12 cellular contexts compared by ENCODE assay signal in the genomic region with DNA sequence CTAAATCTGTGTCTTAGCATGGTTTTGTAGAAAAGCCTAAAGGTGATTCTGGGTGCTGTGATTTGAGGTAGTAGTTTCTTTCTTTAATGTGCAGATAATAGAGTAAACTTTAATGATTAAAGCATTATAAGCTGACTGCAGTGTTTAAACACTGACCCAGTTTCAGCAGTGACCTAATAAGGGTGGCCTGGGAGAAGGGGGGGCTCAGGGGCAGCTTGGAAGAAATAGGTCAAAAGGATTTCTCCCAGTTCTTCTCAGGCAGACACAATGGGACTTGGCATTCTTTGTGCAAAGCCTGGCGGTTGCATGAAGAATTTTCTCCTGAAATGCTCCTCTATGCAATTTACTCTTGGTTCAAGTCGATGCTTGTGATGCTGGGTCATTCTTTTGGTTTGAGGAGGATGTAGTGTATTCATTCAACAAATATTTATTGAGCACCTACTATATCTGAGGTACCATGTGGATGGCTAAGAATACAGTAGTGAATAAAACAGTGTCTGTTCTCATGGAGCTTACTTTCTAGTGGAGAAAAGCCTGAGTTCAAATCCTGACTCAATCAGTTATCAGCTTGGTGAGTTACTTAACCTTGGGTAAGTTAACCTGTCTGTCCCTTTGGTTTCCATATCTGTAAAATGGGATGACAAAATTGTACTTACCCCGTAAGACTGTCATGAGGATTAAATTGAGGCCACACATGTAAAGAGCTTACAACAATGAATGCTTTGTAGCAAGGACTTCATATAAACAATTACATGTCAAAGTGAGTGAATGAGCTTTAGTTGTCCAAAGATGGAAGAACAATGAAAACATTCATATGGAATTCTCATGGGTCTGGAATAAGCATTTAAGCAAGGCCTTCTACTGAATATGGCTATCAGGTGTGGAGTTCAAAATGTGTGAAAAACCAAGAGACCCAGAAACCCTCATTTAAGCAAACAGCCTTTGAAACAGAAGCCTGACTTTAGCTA.
A peak's percentile ranks its signal among the peaks of the same experiment; 100 is the strongest.
DNase-seq lines count a peak whose midpoint lies in the region; ATAC-seq, FAIRE-seq and TF ChIP-seq lines count a peak whose summit lies in the region.
"Had no signal": no experiment of that assay in that cellular context is flagged by ENCODE, and none has a peak within 500 bp of the region (broad histone marks: within the 10 kb centered on the region; RNA-seq: fewer than 3 reads in every experiment).

No MANE protein-coding gene starts in this region.

- no peaks in the 10 kb centered on the region for H3K36me3 ChIP-seq in Karpas-422 (ENCODE audit: insufficient read depth, low read length)
- no peaks in the 10 kb centered on the region for H3K36me3 ChIP-seq in K562 (ENCODE audit: control insufficient read depth, insufficient read depth, low read length)
- no peaks in the 10 kb centered on the region for H3K36me3 ChIP-seq in osteoblast (ENCODE audit: insufficient read depth, low read length)
- no peaks in the 10 kb centered on the region for H3K36me3 ChIP-seq in SJCRH30

- 80% methylated on average over 3 of the region's 3 CpGs for WGBS in K562 (ENCODE audit: insufficient coverage, low coverage, missing lambda C conversion rate)
- WGBS in right cardiac atrium, result 81% methylated on average over 3 of the region's 3 CpGs

- H3K27ac ChIP-seq in Karpas-422 (ENCODE audit: low read length) (peak overlapping the region; percentile 96), K562 (ENCODE audit: extremely low read depth, low read depth, low read length) (no peak overlapping the region), osteoblast (ENCODE audit: low read depth, low read length) (peak overlapping the region; percentile 31), SJCRH30 (no peak overlapping the region), right cardiac atrium (ENCODE audit: low read length) (no peak overlapping the region)

- ATAC-seq in K562 (no peak), right cardiac atrium (no peak)

- H3K9me3 ChIP-seq in Karpas-422 (ENCODE audit: low read length) (no peaks in the 10 kb centered on the region), K562 (replicated peaks; ENCODE audit: control insufficient read depth, insufficient read depth, low read depth, low read length) (no peaks in the 10 kb centered on the region), osteoblast (ENCODE audit: low read depth, low read length) (no peaks in the 10 kb centered on the region), SJCRH30 (replicated peaks) (no peaks in the 10 kb centered on the region), right cardiac atrium (ENCODE audit: control insufficient read depth, low read length) (no peaks in the 10 kb centered on the region)

- TF ChIP-seq CTCF in K562 (IDR thresholded peaks at IDR 0.05 in 2 of 3, conservative IDR thresholded peaks at IDR 0.05 in 1 of 3; ENCODE audit: insufficient read depth in 2 of 3, low read depth in 1 of 3, low read length in 3 of 3) (no peak), osteoblast (IDR thresholded peaks at IDR 0.05; ENCODE audit: extremely low read depth, low read depth, low read length) (no peak)

- H3K27me3 ChIP-seq in Karpas-422 (ENCODE audit: low read length) (no peaks in the 10 kb centered on the region), K562 (ENCODE audit: control insufficient read depth in 2 of 2, insufficient read depth in 2 of 2, low read length in 2 of 2) (no peaks in the 10 kb centered on the region), osteoblast (ENCODE audit: insufficient read depth, low read length) (no peaks in the 10 kb centered on the region), SJCRH30 (no peaks in the 10 kb centered on the region), right cardiac atrium (ENCODE audit: control insufficient read depth, insufficient read depth) (no peaks in the 10 kb centered on the region)

- DNase-seq in GM12891 (ENCODE audit: insufficient read length, low spot score) (no peak), Karpas-422 (no peak), K562 (ENCODE audit: extremely low read depth in 1 of 4, low spot score in 3 of 4) (no peak), osteoblast (ENCODE audit: insufficient read length, low spot score, missing footprints) (no peak), SJCRH30 (no peak), head of caudate nucleus (no peak), right cardiac atrium (no peak)
- DNase-seq: Kasumi-1, NCI-H1105, NCI-H524, OCI-M1 had no signal

- TF ChIP-seq EP300 in K562 (IDR thresholded peaks at IDR 0.05; ENCODE audit: low read length), result no peak

- H3K9ac ChIP-seq in Karpas-422 (ENCODE audit: low read length) (peak overlapping the region; percentile 55), K562 (ENCODE audit: insufficient read depth in 1 of 2, low read depth in 2 of 2, low read length in 2 of 2) (no peak overlapping the region)

- CTCF ChIA-PET in K562 (lab: Yijun Ruan, JAX; ENCODE audit: low intra/inter-chr PET ratio), result no interaction called here

- H4K20me1 ChIP-seq in Karpas-422 (ENCODE audit: insufficient read depth, low read depth, low read length) (no peaks in the 10 kb centered on the region), K562 (replicated peaks; ENCODE audit: control insufficient read depth, insufficient read depth, low read length) (no peaks in the 10 kb centered on the region), osteoblast (ENCODE audit: insufficient read depth, low read length) (no peaks in the 10 kb centered on the region)

- H2AFZ ChIP-seq in Karpas-422 (ENCODE audit: low read length) (no peak overlapping the region), K562 (ENCODE audit: low read depth, low read length) (no peak overlapping the region), osteoblast (ENCODE audit: low read length) (no peak overlapping the region)

- peak; percentile 16 for FAIRE-seq in GM12891 (lab: Jason Lieb, UNC)
- no peak for FAIRE-seq in K562 (lab: Jason Lieb, UNC)
- FAIRE-seq: H54 had no signal

- no peak overlapping the region for H3K4me3 ChIP-seq in Karpas-422 (ENCODE audit: low read length)
- no peak overlapping the region for H3K4me3 ChIP-seq in K562
- no peak overlapping the region for H3K4me3 ChIP-seq in osteoblast (ENCODE audit: insufficient read depth, low read length)
- H3K4me3 ChIP-seq in SJCRH30, result no peak overlapping the region
- no peak overlapping the region for H3K4me3 ChIP-seq in right cardiac atrium (ENCODE audit: low read length)

- intact Hi-C loops in K562 (cut with micrococcal nuclease), result no loop called here
- intact Hi-C loops in head of caudate nucleus (cut with DNase I), result no loop called here
- intact Hi-C loops in right cardiac atrium (cut with DNase I), result no loop called here

- in situ Hi-C loops in K562 (cut with MboI), result no loop called here

- H3K9me2 ChIP-seq in Karpas-422 (replicated peaks; ENCODE audit: insufficient read depth, low read length), result no peaks in the 10 kb centered on the region

- H3K4me1 ChIP-seq in Karpas-422 (ENCODE audit: low read length) (peaks cover 70% of the 10 kb centered on the region), K562 (replicated peaks in 1 of 2; ENCODE audit: control insufficient read depth in 2 of 2, insufficient read depth in 2 of 2, low read length in 2 of 2) (peaks cover 0 to 3% of the 10 kb centered on the region in 2 experiments; a peak in 2 of 5 replicates), osteoblast (ENCODE audit: insufficient read depth, low read length) (peaks cover 40% of the 10 kb centered on the region), SJCRH30 (peaks cover 2% of the 10 kb centered on the region; the same call in 1 of the 2 replicates), right cardiac atrium (ENCODE audit: control insufficient read depth, insufficient read depth, low read length) (no peaks in the 10 kb centered on the region)

- no peaks in the 10 kb centered on the region for H3K79me2 ChIP-seq in Karpas-422 (ENCODE audit: low read length)
- no peaks in the 10 kb centered on the region for H3K79me2 ChIP-seq in K562 (ENCODE audit: control insufficient read depth, insufficient read depth, low read length)
- H3K79me2 ChIP-seq in osteoblast (ENCODE audit: insufficient read depth, low read length), result no peaks in the 10 kb centered on the region

- POLR2A ChIA-PET in K562 (lab: Yijun Ruan, JAX), result interaction anchor here (1.0 kb wide), 1 partner anchor 17 kb away, joined by 3 read pairs; no protein-coding TSS in a partner anchor

- H3K9me1 ChIP-seq in K562 (ENCODE audit: control insufficient read depth, insufficient read depth, low read length), result no peaks in the 10 kb centered on the region

- BruUV-seq in K562 (replicated peaks; lab: Mats Ljungman, UMichigan), result no TSS peak

- no peak for TF ChIP-seq RAD21 in K562 (CRISPR knock-in tag; conservative IDR thresholded peaks at IDR 0.05 in 1 of 2, IDR thresholded peaks at IDR 0.05 in 1 of 2)

- H3K4me2 ChIP-seq in Karpas-422 (ENCODE audit: low read depth, low read length, poor library complexity, severe bottlenecking) (peak overlapping the region; percentile 66), K562 (ENCODE audit: insufficient read depth, low read length) (no peak overlapping the region), osteoblast (ENCODE audit: insufficient read depth, low read length) (no peak overlapping the region)

- TF ChIP-seq POLR2A in GM12891 (IDR thresholded peaks at IDR 0.05; ENCODE audit: low read depth, low read length), result no peak
- TF ChIP-seq POLR2A in K562 (conservative IDR thresholded peaks at IDR 0.05), result no peak

TF ChIP-seq in GM12891, 5 proteins besides CTCF, POLR2A, EP300 and RAD21:
- TF ChIP-seq PAX5 (IDR thresholded peaks at IDR 0.05; ENCODE audit: insufficient read depth, low read length, severe bottlenecking), result no peak
- no peak for TF ChIP-seq SPI1 (IDR thresholded peaks at IDR 0.05; ENCODE audit: low read depth, low read length)
- no peak for TF ChIP-seq TAF1 (IDR thresholded peaks at IDR 0.05; ENCODE audit: low read depth, low read length)
- TF ChIP-seq POU2F2 (IDR thresholded peaks at IDR 0.05; ENCODE audit: low read depth, low read length), result no peak
- TF ChIP-seq POLR2AphosphoS5 (IDR thresholded peaks at IDR 0.05; ENCODE audit: low read depth, low read length), result no peak

TF ChIP-seq in K562, 482 proteins besides CTCF, POLR2A, EP300 and RAD21 (continues in another document):
- no peak for TF ChIP-seq BCOR (IDR thresholded peaks at IDR 0.05)
- peak; percentile 20 for TF ChIP-seq RBM25 (IDR thresholded peaks at IDR 0.05; ENCODE audit: low read depth, low read length, severe bottlenecking)
- TF ChIP-seq SMARCA4 (IDR thresholded peaks at IDR 0.05), result no peak
- no peak for TF ChIP-seq CREBBP (IDR thresholded peaks at IDR 0.05; ENCODE audit: low read depth, low read length)
- TF ChIP-seq, protein P1, sequence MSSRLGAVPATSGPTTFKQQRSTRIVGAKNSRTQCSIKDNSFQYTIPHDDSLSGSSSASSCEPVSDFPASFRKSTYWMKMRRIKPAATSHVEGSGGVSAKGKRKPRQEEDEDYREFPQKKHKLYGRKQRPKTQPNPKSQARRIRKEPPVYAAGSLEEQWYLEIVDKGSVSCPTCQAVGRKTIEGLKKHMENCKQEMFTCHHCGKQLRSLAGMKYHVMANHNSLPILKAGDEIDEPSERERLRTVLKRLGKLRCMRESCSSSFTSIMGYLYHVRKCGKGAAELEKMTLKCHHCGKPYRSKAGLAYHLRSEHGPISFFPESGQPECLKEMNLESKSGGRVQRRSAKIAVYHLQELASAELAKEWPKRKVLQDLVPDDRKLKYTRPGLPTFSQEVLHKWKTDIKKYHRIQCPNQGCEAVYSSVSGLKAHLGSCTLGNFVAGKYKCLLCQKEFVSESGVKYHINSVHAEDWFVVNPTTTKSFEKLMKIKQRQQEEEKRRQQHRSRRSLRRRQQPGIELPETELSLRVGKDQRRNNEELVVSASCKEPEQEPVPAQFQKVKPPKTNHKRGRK (tag; IDR thresholded peaks at IDR 0.05), result no peak
- no peak for TF ChIP-seq TFAM (CRISPR knock-in tag; conservative IDR thresholded peaks at IDR 0.05)

Comparison
In these comparisons a context has a peak if more than half of its experiments do, and no peak if none do; other contexts are left out.
1. H3K27ac ChIP-seq: peak in Karpas-422 (single experiment) and osteoblast (single experiment); none in K562 (single experiment), SJCRH30 (single experiment) and right cardiac atrium (single experiment).